10 cellular contexts compared by ENCODE assay signal in the genomic region with DNA sequence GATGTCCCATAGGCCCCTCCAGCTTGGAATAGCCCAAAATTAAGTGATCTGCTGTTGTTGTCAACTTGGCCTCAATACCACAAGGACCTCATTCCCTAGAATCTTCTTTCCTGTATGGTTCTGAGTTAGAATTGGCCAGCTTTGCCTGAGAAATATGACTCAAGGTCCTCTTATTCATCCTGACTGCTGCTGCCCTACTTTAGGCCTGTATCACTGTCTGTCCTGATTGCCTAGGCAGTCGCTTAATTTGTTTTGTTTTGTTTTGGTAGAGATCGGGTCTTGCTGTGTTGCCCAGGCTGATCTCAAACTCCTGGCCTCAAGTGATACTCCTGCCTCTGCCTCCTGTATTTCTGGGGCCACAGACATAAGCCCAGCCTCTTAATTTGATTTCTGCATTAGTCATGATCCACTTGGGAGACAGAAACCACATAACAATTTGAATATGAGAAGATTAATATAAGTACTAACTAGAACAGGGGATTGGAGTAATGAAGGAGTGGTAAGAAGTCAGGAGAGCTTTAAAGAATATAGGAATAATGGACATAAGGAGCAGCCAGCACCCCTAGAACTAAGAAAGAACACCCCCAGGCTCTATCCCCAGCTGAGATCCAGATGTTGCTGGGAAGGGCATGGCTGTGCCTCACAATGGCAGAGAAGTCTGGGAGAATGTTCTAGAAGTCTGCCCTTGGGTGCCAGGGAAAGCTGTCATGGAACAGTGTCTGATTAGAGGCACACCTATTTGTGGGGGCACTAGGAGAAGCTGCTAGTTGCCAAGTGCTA. TPM values are rescaled to one million over a fixed set of nuclear protein-coding genes. Genes with fewer than 3 reads are reported as not detected.
DNase-seq lines count a peak whose midpoint lies in the region; ATAC-seq, FAIRE-seq and TF ChIP-seq lines count a peak whose summit lies in the region.
"Had no signal": no experiment of that assay in that cellular context is flagged by ENCODE, and none has a peak within 500 bp of the region (broad histone marks: within the 10 kb centered on the region; RNA-seq: fewer than 3 reads in every experiment).

No MANE protein-coding gene starts in this region.

- ATAC-seq in GM21825 (IDR thresholded peaks at IDR 0.05; ENCODE audit: unreplicated experiment) (peak; percentile 15), T-helper 17 cell (no peak), GM18511 (IDR thresholded peaks at IDR 0.05; ENCODE audit: unreplicated experiment) (no peak)

- no peaks in the 10 kb centered on the region for H3K9me3 ChIP-seq in T-helper 17 cell (ENCODE audit: control insufficient read depth, low read length, poor library complexity, severe bottlenecking)
- H3K9me3 ChIP-seq: gastroesophageal sphincter had no signal

- FAIRE-seq in frontal cortex (lab: Jason Lieb, UNC) = no peak

- TF ChIP-seq CTCF in C4-2B (conservative IDR thresholded peaks at IDR 0.05) = no peak

- H3K4me1 Mint-ChIP-seq in T-helper 17 cell = peaks cover 16% of the 10 kb centered on the region
- H3K4me1 Mint-ChIP-seq: nephron progenitor cell had no signal

- no peak for DNase-seq in T-helper 17 cell
- DNase-seq in iris pigment epithelial cell (ENCODE audit: low read depth) = peak; percentile 54
- DNase-seq in hippocampal formation (lab: John Stamatoyannopoulos, UW) = no peak
- no peak for DNase-seq in frontal cortex (ENCODE audit: low spot score in 2 of 2)
- DNase-seq in DMS53 (lab: John Stamatoyannopoulos, UW) = no peak

- peak overlapping the region; percentile 34 for H3K27ac Mint-ChIP-seq in T-helper 17 cell
- H3K27ac Mint-ChIP-seq: nephron progenitor cell had no signal

- no peaks in the 10 kb centered on the region for H3K27me3 Mint-ChIP-seq in T-helper 17 cell

- no peak overlapping the region for H3K4me3 Mint-ChIP-seq in T-helper 17 cell
- H3K4me3 Mint-ChIP-seq: nephron progenitor cell had no signal

- H3K36me3 Mint-ChIP-seq in T-helper 17 cell (ENCODE audit: low read depth) = no peaks in the 10 kb centered on the region

- 0 out of 2 replicates have a peak overlapping the region, but pooled peaks have one; percentile 19 for H3K27ac ChIP-seq in C4-2B

RNA-seq across cellular contexts. Expression of a gene that starts 4.6 kb away (rescaled TPM):
- total RNA-seq in T-helper 17 cell = not detected
- not detected for total RNA-seq in frontal cortex
- total RNA-seq: gastroesophageal sphincter had no signal

RNA-seq across cellular contexts. Expression of a gene that starts 29.0 kb away (rescaled TPM):
- total RNA-seq in T-helper 17 cell = not detected
- total RNA-seq in frontal cortex = not detected
- total RNA-seq: gastroesophageal sphincter had no signal

RNA-seq across cellular contexts. Expression of a gene that starts 41.9 kb away (rescaled TPM):
- total RNA-seq in T-helper 17 cell (10 to 100 TPM in 1 of 2 donors, 1 to 10 TPM in 1; 9.4 to 11.5 TPM), frontal cortex (16.7 TPM)
